In genomic region chr7:116762951-116763350, GRCh38 we compare ENCODE assay signal across 15 cellular contexts.
"Had no signal": no experiment of that assay in that cellular context is flagged by ENCODE, and none has a peak within 500 bp of the region (broad histone marks: within the 10 kb centered on the region; RNA-seq: fewer than 3 reads in every experiment).

No MANE protein-coding gene starts in this region.

- ATAC-seq: activated T-cell treated with anti-CD3 and anti-CD28 coated beads, Interleukin-2, amount 50 U/mL, for 72 hours; naive thymus-derived CD8-positive, alpha-beta T cell; upper lobe of right lung had no signal

- DNase-seq: activated CD4-positive, alpha-beta memory T cell treated with anti-CD3 and anti-CD28 coated beads, Interleukin-2, amount 10 ng/mL, durations not matched to agents 7 days and 5 days; activated CD4-positive, alpha-beta T cell treated with anti-CD3 and anti-CD28 coated beads, Interleukin-2, amount 10 ng/mL, durations not matched to agents 24 days and 14 days; activated effector memory CD4-positive, alpha-beta T cell treated with anti-CD3 and anti-CD28 coated beads, Interleukin-2, amount 50 U/mL, for 16 hours; activated naive CD4-positive, alpha-beta T cell treated with anti-CD3 and anti-CD28 coated beads, Interleukin-2, amount 10 ng/mL, durations not matched to agents 7 days and 5 days; activated T-cell treated with anti-CD3 and anti-CD28 coated beads, Interleukin-2, amount 50 U/mL, for 72 hours; amygdala; cerebellar nuclear complex; glutamatergic neuron; immature natural killer cell; kidney glomerular epithelial cell; left ventricle myocardium inferior; naive thymus-derived CD8-positive, alpha-beta T cell; stimulated activated CD4-positive, alpha-beta T cell treated with anti-CD3 and anti-CD28 coated beads, Interleukin-4, amount 100 ng/mL, for 1 hour; stimulated activated naive CD4-positive, alpha-beta T cell treated with Interleukin-2 at 50 U/mL for 16 hours; upper lobe of right lung had no signal
